ENCODE assay signal across 9 cellular contexts in the genomic region with DNA sequence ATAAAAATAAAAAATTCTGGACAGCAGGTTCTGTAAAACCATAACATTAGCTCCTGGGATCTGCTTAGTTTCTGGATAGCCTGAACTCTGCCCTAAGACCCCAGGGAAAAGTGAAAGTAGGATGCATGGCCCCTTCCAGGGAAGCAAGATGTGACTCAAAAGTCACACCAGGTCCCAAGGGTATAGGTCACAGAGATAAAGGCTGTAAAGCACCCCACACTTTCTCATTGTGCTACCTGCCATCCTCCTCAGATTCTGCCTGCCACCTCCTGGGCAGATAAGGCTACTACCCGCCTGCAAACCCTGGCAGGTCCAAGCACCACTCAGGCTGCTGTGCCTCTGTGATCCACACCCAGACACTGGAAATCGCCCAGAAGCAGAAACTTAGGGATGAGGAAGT. TPM values are rescaled to one million over a fixed set of nuclear protein-coding genes. Genes with fewer than 3 reads are reported as not detected.
DNase-seq lines count a peak whose midpoint lies in the region; ATAC-seq and TF ChIP-seq lines count a peak whose summit lies in the region.
"Had no signal": no experiment of that assay in that cellular context is flagged by ENCODE, and none has a peak within 500 bp of the region (broad histone marks: within the 10 kb centered on the region; RNA-seq: fewer than 3 reads in every experiment).

No MANE protein-coding gene starts in this region.

- CTCF ChIA-PET in A673 (lab: Charles Lee): interaction anchor here (1.0 to 1.1 kb wide), 2 partner anchors 91 to 115 kb away, joined by 3 to 6 read pairs; no protein-coding TSS in a partner anchor

- no TSS peak for BruUV-seq in A673 (replicated peaks; lab: Mats Ljungman, UMichigan)

- intact Hi-C loops in A673 (cut with micrococcal nuclease; ENCODE audit: unreplicated experiment): loop anchor here (2.0 kb wide), 1 partner anchor 116 kb away; no protein-coding TSS in a partner anchor

- peak; percentile 51 for TF ChIP-seq CTCF in A673 (conservative IDR thresholded peaks at IDR 0.05; ENCODE audit: low read depth, low read length)
- peak; percentile 95 for TF ChIP-seq CTCF in GM12873 (IDR thresholded peaks at IDR 0.05; ENCODE audit: insufficient read depth, low read depth, low read length, missing control alignments)

- DNase-seq in A673 (ENCODE audit: low spot score) (peak; percentile 51), RPMI8226 (peak; percentile 72), iPS DF 19.7 (ENCODE audit: low read depth, low spot score) (peak; percentile 42), cerebellar nuclear complex (lab: John Stamatoyannopoulos, UW) (no peak)
- peak; percentile 56 for DNase-seq in activated naive CD4-positive, alpha-beta T cell treated with anti-CD3 and anti-CD28 coated beads, Interleukin-2, amount 50 U/mL, for 16 hours
- DNase-seq in stimulated activated CD4-positive, alpha-beta T cell treated with anti-CD3 and anti-CD28 coated beads, Interleukin-2, amount 100 ng/mL, for 4 hours (ENCODE audit: low read depth): peak; percentile 44

- H3K27me3 ChIP-seq in A673 (replicated peaks; ENCODE audit: insufficient read depth, low read depth, low read length, poor library complexity): no peaks in the 10 kb centered on the region

- H3K4me3 ChIP-seq in A673 (ENCODE audit: low read depth, low read length, poor library complexity, severe bottlenecking): no peak overlapping the region
- H3K4me3 ChIP-seq: skin epidermis had no signal

- no peaks in the 10 kb centered on the region for H3K36me3 ChIP-seq in A673 (ENCODE audit: insufficient read depth, low read length, poor library complexity, severe bottlenecking)

- H3K4me1 ChIP-seq in A673 (ENCODE audit: insufficient read depth, low read length, poor library complexity, severe bottlenecking): no peaks in the 10 kb centered on the region

- no peaks in the 10 kb centered on the region for H3K9me3 ChIP-seq in A673 (ENCODE audit: low read depth, low read length, poor library complexity, severe bottlenecking)

- no peak overlapping the region for H3K27ac ChIP-seq in A673 (ENCODE audit: low read depth, low read length, poor library complexity, severe bottlenecking)
- H3K27ac ChIP-seq: skin epidermis had no signal

- POLR2A ChIA-PET in A673 (lab: Charles Lee; ENCODE audit: low non-redundant PET): no interaction called here

- ATAC-seq in HG03159 (IDR thresholded peaks at IDR 0.05; ENCODE audit: unreplicated experiment): peak; percentile 63

RNA-seq across cellular contexts. Expression of a gene that starts 20.6 kb away (rescaled TPM):
- total RNA-seq in A673 (2021): not detected in 2 replicates

RNA-seq across cellular contexts. Expression of a gene that starts 21.6 kb away (rescaled TPM):
- total RNA-seq in A673 (2021): not detected in 2 replicates

RNA-seq across cellular contexts. Expression of a gene that starts 44.8 kb away (rescaled TPM):
- total RNA-seq in A673 (2021): not detected in 2 replicates

RNA-seq across cellular contexts. Expression of a gene that starts 59.5 kb away (rescaled TPM):
- not detected in 2 replicates for total RNA-seq in A673 (2021)

Comparison
In these comparisons a context has a peak if more than half of its experiments do, and no peak if none do; other contexts are left out.
1. DNase-seq: peak in A673 (single experiment), RPMI8226 (single experiment), activated naive CD4-positive, alpha-beta T cell treated with anti-CD3 and anti-CD28 coated beads, Interleukin-2, amount 50 U/mL, for 16 hours (single experiment), iPS DF 19.7 (single experiment) and stimulated activated CD4-positive, alpha-beta T cell treated with anti-CD3 and anti-CD28 coated beads, Interleukin-2, amount 100 ng/mL, for 4 hours (single experiment); none in cerebellar nuclear complex (0 of 2).